Comparison of ENCODE assay signal across 20 cellular contexts in the genomic region with DNA sequence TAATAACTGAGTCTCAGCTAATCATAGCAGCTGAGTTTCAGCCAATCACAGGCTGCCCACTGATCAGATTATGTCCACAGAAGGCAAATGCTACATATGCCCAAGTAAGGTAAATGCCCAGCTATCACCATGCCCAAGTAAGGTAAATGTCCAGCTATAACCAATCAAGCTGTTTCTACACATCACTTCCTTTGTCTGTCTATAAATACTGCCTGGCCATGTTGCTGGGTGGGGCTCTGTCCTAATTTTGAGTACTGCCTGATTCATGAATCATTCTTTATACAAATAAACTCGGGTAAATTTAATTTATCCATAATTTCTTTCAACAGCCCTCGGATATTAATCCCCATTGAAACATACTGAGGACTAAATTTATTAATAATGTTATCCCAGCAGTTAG.
"Had no signal": no experiment of that assay in that cellular context is flagged by ENCODE, and none has a peak within 500 bp of the region (broad histone marks: within the 10 kb centered on the region; RNA-seq: fewer than 3 reads in every experiment).

No MANE protein-coding gene starts in this region.

- H3K27ac ChIP-seq: epithelial cell of prostate, heart right ventricle, lower lobe of right lung, pancreas, thoracic aorta had no signal

- H3K27me3 Mint-ChIP-seq: activated B cell treated with CpG ODN at 0.5 μM for 24 hours; activated CD4-positive, alpha-beta T cell treated with anti-CD3 and anti-CD28 coated beads, Interleukin-2, amount 10 ng/mL, durations not matched to agents 24 days and 14 days; activated T-helper 17 cell treated with anti-CD3 and anti-CD28 coated beads, Interleukin-2, amount 50 U/mL, for 72 hours; naive B cell; stimulated activated naive CD8-positive, alpha-beta T cell treated with anti-CD3 and anti-CD28 coated beads, Interleukin-15, amount 100 ng/mL, for 72 hours had no signal

- H3K4me3 Mint-ChIP-seq: activated B cell treated with CpG ODN at 0.5 μM for 24 hours; activated CD4-positive, alpha-beta T cell treated with anti-CD3 and anti-CD28 coated beads, Interleukin-2, amount 10 ng/mL, durations not matched to agents 24 days and 14 days; activated naive CD4-positive, alpha-beta T cell treated with anti-CD3 and anti-CD28 coated beads for 36 hours; activated T-helper 17 cell treated with anti-CD3 and anti-CD28 coated beads, Interleukin-2, amount 50 U/mL, for 72 hours; naive B cell; stimulated activated naive CD8-positive, alpha-beta T cell treated with anti-CD3 and anti-CD28 coated beads, Interleukin-15, amount 100 ng/mL, for 72 hours; T-helper 1 cell treated with Interleukin-12 subunit alpha and Interleukin-12 subunit beta and Interleukin-4 antibody, amounts not matched to agents 30 μg/mL and 1 μg/mL, for 36 hours had no signal

- DNase-seq: activated B cell treated with CpG ODN at 0.5 μM for 24 hours; activated CD4-positive, alpha-beta T cell treated with anti-CD3 and anti-CD28 coated beads, Interleukin-2, amount 10 ng/mL, durations not matched to agents 24 days and 14 days; activated naive CD4-positive, alpha-beta T cell treated with anti-CD3 and anti-CD28 coated beads for 36 hours; activated T-cell treated with anti-CD3 and anti-CD28 coated beads for 4 hours; central memory CD4-positive, alpha-beta T cell; cortex of kidney; effector memory CD4-positive, alpha-beta T cell; foreskin melanocyte; heart right ventricle; lower lobe of right lung; midbrain; naive B cell; pancreas; stimulated activated CD4-positive, alpha-beta T cell treated with anti-CD3 and anti-CD28 coated beads, Interleukin-15, amount 100 ng/mL, for 24 hours; stimulated activated CD4-positive, alpha-beta T cell treated with anti-CD3 and anti-CD28 coated beads, Interleukin-4, amount 100 ng/mL, for 4 hours; stimulated activated naive CD8-positive, alpha-beta T cell treated with anti-CD3 and anti-CD28 coated beads, Interleukin-15, amount 100 ng/mL, for 72 hours had no signal

- H3K9me3 ChIP-seq: heart right ventricle, lower lobe of right lung, pancreas, thoracic aorta had no signal

- H3K4me3 ChIP-seq: heart right ventricle, lower lobe of right lung, pancreas, thoracic aorta had no signal

- H3K4me1 ChIP-seq: lower lobe of right lung, pancreas had no signal

- H3K4me1 Mint-ChIP-seq: activated B cell treated with CpG ODN at 0.5 μM for 24 hours; activated CD4-positive, alpha-beta T cell treated with anti-CD3 and anti-CD28 coated beads, Interleukin-2, amount 10 ng/mL, durations not matched to agents 24 days and 14 days; activated T-helper 17 cell treated with anti-CD3 and anti-CD28 coated beads, Interleukin-2, amount 50 U/mL, for 72 hours; naive B cell; stimulated activated naive CD8-positive, alpha-beta T cell treated with anti-CD3 and anti-CD28 coated beads, Interleukin-15, amount 100 ng/mL, for 72 hours had no signal

- H3K9me3 Mint-ChIP-seq: activated B cell treated with CpG ODN at 0.5 μM for 24 hours; activated CD4-positive, alpha-beta T cell treated with anti-CD3 and anti-CD28 coated beads, Interleukin-2, amount 10 ng/mL, durations not matched to agents 24 days and 14 days; activated naive CD4-positive, alpha-beta T cell treated with anti-CD3 and anti-CD28 coated beads for 36 hours; T-helper 1 cell treated with Interleukin-12 subunit alpha and Interleukin-12 subunit beta and Interleukin-4 antibody, amounts not matched to agents 30 μg/mL and 1 μg/mL, for 36 hours had no signal

- H3K36me3 ChIP-seq: lower lobe of right lung, pancreas, thoracic aorta had no signal

- ATAC-seq: activated T-helper 17 cell treated with anti-CD3 and anti-CD28 coated beads, Interleukin-2, amount 50 U/mL, for 72 hours; heart right ventricle; lower lobe of right lung; pancreas; stimulated activated naive CD8-positive, alpha-beta T cell treated with anti-CD3 and anti-CD28 coated beads, Interleukin-15, amount 100 ng/mL, for 72 hours had no signal

- H3K27me3 ChIP-seq: heart right ventricle, pancreas had no signal

- H3K27ac Mint-ChIP-seq: activated B cell treated with CpG ODN at 0.5 μM for 24 hours; activated CD4-positive, alpha-beta T cell treated with anti-CD3 and anti-CD28 coated beads, Interleukin-2, amount 10 ng/mL, durations not matched to agents 24 days and 14 days; activated naive CD4-positive, alpha-beta T cell treated with anti-CD3 and anti-CD28 coated beads for 36 hours; activated T-helper 17 cell treated with anti-CD3 and anti-CD28 coated beads, Interleukin-2, amount 50 U/mL, for 72 hours; naive B cell; stimulated activated naive CD8-positive, alpha-beta T cell treated with anti-CD3 and anti-CD28 coated beads, Interleukin-15, amount 100 ng/mL, for 72 hours; T-helper 1 cell treated with Interleukin-12 subunit alpha and Interleukin-12 subunit beta and Interleukin-4 antibody, amounts not matched to agents 30 μg/mL and 1 μg/mL, for 36 hours had no signal

- H3K36me3 Mint-ChIP-seq: naive B cell had no signal
